In genomic region chr9:19186240-19186639, GRCh38 we compare ENCODE assay signal across 22 cellular contexts. TPM values are rescaled to one million over a fixed set of nuclear protein-coding genes. Genes with fewer than 3 reads are reported as not detected.
A peak's percentile ranks its signal among the peaks of the same experiment; 100 is the strongest.
DNase-seq lines count a peak whose midpoint lies in the region; ATAC-seq and TF ChIP-seq lines count a peak whose summit lies in the region.
"Had no signal": no experiment of that assay in that cellular context is flagged by ENCODE, and none has a peak within 500 bp of the region (broad histone marks: within the 10 kb centered on the region; RNA-seq: fewer than 3 reads in every experiment).

No MANE protein-coding gene starts in this region.

- peaks cover 21% of the 10 kb centered on the region for H3K4me1 Mint-ChIP-seq in activated CD4-positive, alpha-beta T cell treated with anti-CD3 and anti-CD28 coated beads for 36 hours
- H3K4me1 Mint-ChIP-seq in activated T-helper 17 cell treated with anti-CD3 and anti-CD28 coated beads, Interleukin-2, amount 50 U/mL, for 72 hours: peaks cover 5% of the 10 kb centered on the region

- no peaks in the 10 kb centered on the region for H3K36me3 Mint-ChIP-seq in activated CD4-positive, alpha-beta T cell treated with anti-CD3 and anti-CD28 coated beads for 36 hours (ENCODE audit: low read depth)
- no peaks in the 10 kb centered on the region for H3K36me3 Mint-ChIP-seq in activated T-helper 17 cell treated with anti-CD3 and anti-CD28 coated beads, Interleukin-2, amount 50 U/mL, for 72 hours (ENCODE audit: low read depth)

- peak overlapping the region in 4 of 5 donors; percentile 82 to 95 (median 92) for H3K27ac ChIP-seq in stomach
- H3K27ac ChIP-seq: neutrophil, WERI-Rb-1 had no signal

- no peak overlapping the region for H3K4me3 ChIP-seq in fibroblast of villous mesenchyme (ENCODE audit: low read depth, low read length)
- no peak overlapping the region for H3K4me3 ChIP-seq in stomach
- H3K4me3 ChIP-seq: gastroesophageal sphincter, MG63, transverse colon had no signal

- peaks cover 30 to 55% (median 39%) of the 10 kb centered on the region in 4 donors for H3K4me1 ChIP-seq in stomach

- CTCF ChIA-PET in activated CD4-positive, alpha-beta T cell treated with anti-CD3 and anti-CD28 coated beads for 36 hours (lab: Charles Lee): interaction anchor here (0.7 to 3.4 kb wide), 2 partner anchors 12 to 76 kb away, joined by 3 to 14 read pairs; no protein-coding TSS in a partner anchor

- no peak for TF ChIP-seq POLR2A in stomach (IDR thresholded peaks at IDR 0.05)

- no peaks in the 10 kb centered on the region for H3K27me3 Mint-ChIP-seq in activated CD4-positive, alpha-beta T cell treated with anti-CD3 and anti-CD28 coated beads for 36 hours
- H3K27me3 Mint-ChIP-seq in activated T-helper 17 cell treated with anti-CD3 and anti-CD28 coated beads, Interleukin-2, amount 50 U/mL, for 72 hours: no peaks in the 10 kb centered on the region

- POLR2A ChIA-PET in activated CD4-positive, alpha-beta T cell treated with anti-CD3 and anti-CD28 coated beads for 36 hours (lab: Charles Lee): no interaction called here

- 28 to 55% (median 48%) methylated on average over 2 of the region's 2 CpGs for WGBS in stomach, 5 donors

- no peaks in the 10 kb centered on the region for H3K27me3 ChIP-seq in stomach
- H3K27me3 ChIP-seq: gastroesophageal sphincter, MG63, neutrophil, transverse colon had no signal

- DNase-seq in activated CD4-positive, alpha-beta T cell treated with anti-CD3 and anti-CD28 coated beads for 36 hours: no peak
- DNase-seq in activated CD4-positive, alpha-beta T cell treated with anti-CD3 and anti-CD28 coated beads for 4 hours: no peak
- DNase-seq in fibroblast of villous mesenchyme (ENCODE audit: low read depth) (peak; percentile 48), stomach (no peak), hippocampal formation (lab: John Stamatoyannopoulos, UW) (no peak), DMS 273 treated with DMSO at 0.1 percent for 48 hours (lab: John Stamatoyannopoulos, UW) (no peak)
- DNase-seq: activated CD8-positive, alpha-beta memory T cell treated with anti-CD3 and anti-CD28 coated beads for 24 hours; amygdala; C1 segment of cervical spinal cord; DMS79 treated with DMSO at 0.1 percent for 48 hours; endodermal cell; MG63; NCI-H187; NCI-H345; transverse colon; WERI-Rb-1 had no signal

- no peaks in the 10 kb centered on the region for H3K9me3 ChIP-seq in stomach
- H3K9me3 ChIP-seq: gastroesophageal sphincter, MG63, neutrophil, transverse colon had no signal

- no peak for TF ChIP-seq EP300 in stomach (IDR thresholded peaks at IDR 0.05)

- H3K9me3 Mint-ChIP-seq in activated CD4-positive, alpha-beta T cell treated with anti-CD3 and anti-CD28 coated beads for 36 hours (ENCODE audit: low read depth): no peaks in the 10 kb centered on the region
- no peaks in the 10 kb centered on the region for H3K9me3 Mint-ChIP-seq in activated T-helper 17 cell treated with anti-CD3 and anti-CD28 coated beads, Interleukin-2, amount 50 U/mL, for 72 hours
- H3K9me3 Mint-ChIP-seq: endodermal cell had no signal

- intact Hi-C loops in activated CD4-positive, alpha-beta T cell treated with anti-CD3 and anti-CD28 coated beads for 36 hours (cut with DNase I, micrococcal nuclease): no loop called here
- intact Hi-C loops in stomach (cut with DNase I; ENCODE audit: low total_unique reads): no loop called here

- H3K36me3 ChIP-seq in stomach: no peaks in the 10 kb centered on the region
- H3K36me3 ChIP-seq: gastroesophageal sphincter, MG63, neutrophil, transverse colon, WERI-Rb-1 had no signal

- H3K27ac Mint-ChIP-seq in activated CD4-positive, alpha-beta T cell treated with anti-CD3 and anti-CD28 coated beads for 36 hours: peak overlapping the region; percentile 26
- H3K27ac Mint-ChIP-seq in activated T-helper 17 cell treated with anti-CD3 and anti-CD28 coated beads, Interleukin-2, amount 50 U/mL, for 72 hours: peak overlapping the region; percentile 21
- H3K27ac Mint-ChIP-seq: endodermal cell had no signal

- TF ChIP-seq CTCF in fibroblast of villous mesenchyme (IDR thresholded peaks at IDR 0.05; ENCODE audit: insufficient read depth, low read depth, low read length) (no peak), stomach (IDR thresholded peaks at IDR 0.05) (no peak)

- no peak for ATAC-seq in activated CD4-positive, alpha-beta T cell treated with anti-CD3 and anti-CD28 coated beads for 36 hours
- ATAC-seq in activated T-helper 17 cell treated with anti-CD3 and anti-CD28 coated beads, Interleukin-2, amount 50 U/mL, for 72 hours (replicated peaks): no peak
- ATAC-seq in HG03469 (IDR thresholded peaks at IDR 0.05; ENCODE audit: unreplicated experiment): no peak
- ATAC-seq: gastroesophageal sphincter, HepG2, left lobe of liver had no signal

- H3K4me3 Mint-ChIP-seq in activated CD4-positive, alpha-beta T cell treated with anti-CD3 and anti-CD28 coated beads for 36 hours: no peak overlapping the region
- H3K4me3 Mint-ChIP-seq in activated T-helper 17 cell treated with anti-CD3 and anti-CD28 coated beads, Interleukin-2, amount 50 U/mL, for 72 hours: no peak overlapping the region
- H3K4me3 Mint-ChIP-seq: endodermal cell had no signal

RNA-seq across cellular contexts. Expression of gene DENND4C, which starts 44.3 kb away (rescaled TPM):
- 10 to 100 TPM; 17.2 to 22.2 TPM for total RNA-seq in activated CD4-positive, alpha-beta T cell treated with anti-CD3 and anti-CD28 coated beads for 36 hours
- total RNA-seq in activated T-helper 17 cell treated with anti-CD3 and anti-CD28 coated beads, Interleukin-2, amount 50 U/mL, for 72 hours: 10 to 100 TPM; 18.1 to 22.6 TPM
- total RNA-seq in fibroblast of villous mesenchyme (54.1 and 70.0 TPM in 2 replicates), stomach (100 to 1,000 TPM in 2 of 5 donors, 10 to 100 TPM in 3; 46.0 to 226 (median 63.5) TPM)
- polyA plus RNA-seq in stomach: 1 to 10 TPM; 6.3 to 9.3 (median 7.7) TPM

RNA-seq across cellular contexts. Expression of gene PLIN2, which starts 58.9 kb away (rescaled TPM):
- total RNA-seq in activated CD4-positive, alpha-beta T cell treated with anti-CD3 and anti-CD28 coated beads for 36 hours: 100 to 1,000 TPM in 1 of 2 experiments, 10 to 100 TPM in 1; 94.2 to 109 TPM
- 100 to 1,000 TPM; 114 to 136 TPM for total RNA-seq in activated T-helper 17 cell treated with anti-CD3 and anti-CD28 coated beads, Interleukin-2, amount 50 U/mL, for 72 hours
- total RNA-seq in fibroblast of villous mesenchyme (90.2 and 119 TPM in 2 replicates), stomach (100 to 1,000 TPM in 2 of 5 donors, 10 to 100 TPM in 3; 20.5 to 208 (median 37.7) TPM)
- 10 to 100 TPM; 22.8 to 81.0 (median 55.8) TPM for polyA plus RNA-seq in stomach
